32 cellular contexts compared by ENCODE assay signal in the genomic region with DNA sequence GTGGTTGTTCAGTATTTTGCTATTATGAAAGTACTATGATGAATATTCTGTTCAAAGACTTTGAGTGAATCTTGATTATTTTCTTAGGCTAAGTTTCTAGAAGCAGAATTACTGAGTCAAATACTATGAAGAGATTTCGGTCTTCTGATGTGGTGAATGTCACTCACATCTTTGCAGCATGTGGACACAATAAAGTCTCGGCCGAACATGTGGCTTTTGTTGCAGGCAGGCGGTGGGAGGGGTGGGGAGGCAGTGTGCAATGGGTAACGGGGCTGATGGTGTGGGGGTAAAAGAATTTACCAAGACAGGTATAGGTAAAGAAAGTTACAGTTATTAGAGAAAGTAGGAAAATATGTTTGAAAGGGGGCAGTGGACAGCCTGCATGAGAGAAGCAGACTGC.
"Had no signal": no experiment of that assay in that cellular context is flagged by ENCODE, and none has a peak within 500 bp of the region (broad histone marks: within the 10 kb centered on the region; RNA-seq: fewer than 3 reads in every experiment).

No MANE protein-coding gene starts in this region.

- H3K9me3 Mint-ChIP-seq: activated CD4-positive, alpha-beta memory T cell treated with anti-CD3 and anti-CD28 coated beads, Interleukin-2, amount 10 ng/mL, durations not matched to agents 7 days and 5 days; activated CD4-positive, alpha-beta T cell treated with anti-CD3 and anti-CD28 coated beads, Interleukin-2, amount 10 ng/mL, durations not matched to agents 7 days and 5 days; activated T-cell treated with anti-CD3 and anti-CD28 coated beads, Interleukin-2, amount 50 U/mL, for 24 hours; activated T-cell treated with anti-CD3 and anti-CD28 coated beads, Interleukin-2, amount 50 U/mL, for 72 hours; central memory CD8-positive, alpha-beta T cell; dendritic cell treated with granulocyte-macrophage colony-stimulating factor and Interleukin-4, amounts not matched to agents 40 ng/mL and 50 ng/mL, for 4 days; endodermal cell; T-helper 2 cell treated with Interferon-gamma antibody and Interleukin-4, amounts not matched to agents 5 μg/mL and 100 μg/mL, for 36 hours had no signal

- H3K27ac ChIP-seq: brain microvascular endothelial cell, coronary artery, dorsolateral prefrontal cortex, foreskin keratinocyte, gastrocnemius medialis, heart left ventricle had no signal

- H3K4me3 Mint-ChIP-seq: activated CD4-positive, alpha-beta memory T cell treated with anti-CD3 and anti-CD28 coated beads, Interleukin-2, amount 10 ng/mL, durations not matched to agents 7 days and 5 days; activated CD4-positive, alpha-beta T cell treated with anti-CD3 and anti-CD28 coated beads, Interleukin-2, amount 10 ng/mL, durations not matched to agents 7 days and 5 days; activated naive CD8-positive, alpha-beta T cell; activated T-cell treated with anti-CD3 and anti-CD28 coated beads, Interleukin-2, amount 50 U/mL, for 24 hours; activated T-cell treated with anti-CD3 and anti-CD28 coated beads, Interleukin-2, amount 50 U/mL, for 72 hours; central memory CD8-positive, alpha-beta T cell; dendritic cell treated with granulocyte-macrophage colony-stimulating factor and Interleukin-4, amounts not matched to agents 40 ng/mL and 50 ng/mL, for 4 days; endodermal cell; T-helper 17 cell; T-helper 2 cell treated with Interferon-gamma antibody and Interleukin-4, amounts not matched to agents 5 μg/mL and 100 μg/mL, for 36 hours had no signal

- ATAC-seq: activated T-cell treated with anti-CD3 and anti-CD28 coated beads, Interleukin-2, amount 50 U/mL, for 72 hours; esophagus mucosa; foreskin keratinocyte; gastrocnemius medialis; T-helper 17 cell had no signal

- H3K36me3 Mint-ChIP-seq: activated naive CD8-positive, alpha-beta T cell had no signal

- H3K4me1 ChIP-seq: foreskin keratinocyte, gastrocnemius medialis had no signal

- H3K4me1 Mint-ChIP-seq: activated CD4-positive, alpha-beta memory T cell treated with anti-CD3 and anti-CD28 coated beads, Interleukin-2, amount 10 ng/mL, durations not matched to agents 7 days and 5 days; activated CD4-positive, alpha-beta T cell treated with anti-CD3 and anti-CD28 coated beads, Interleukin-2, amount 10 ng/mL, durations not matched to agents 7 days and 5 days; central memory CD8-positive, alpha-beta T cell; endodermal cell had no signal

- H3K27me3 Mint-ChIP-seq: activated CD4-positive, alpha-beta T cell treated with anti-CD3 and anti-CD28 coated beads, Interleukin-2, amount 10 ng/mL, durations not matched to agents 7 days and 5 days had no signal

- H3K36me3 ChIP-seq: brain microvascular endothelial cell, gastrocnemius medialis, heart left ventricle had no signal

- DNase-seq: activated CD4-positive, alpha-beta memory T cell treated with anti-CD3 and anti-CD28 coated beads, Interleukin-2, amount 10 ng/mL, durations not matched to agents 7 days and 5 days; activated CD4-positive, alpha-beta T cell treated with anti-CD3 and anti-CD28 coated beads for 1 hour; activated CD4-positive, alpha-beta T cell treated with anti-CD3 and anti-CD28 coated beads for 4 hours; activated CD4-positive, alpha-beta T cell treated with anti-CD3 and anti-CD28 coated beads, Interleukin-2, amount 10 ng/mL, durations not matched to agents 7 days and 5 days; activated CD4-positive, alpha-beta T cell treated with anti-CD3 and anti-CD28 coated beads, Interleukin-2, amount 50 U/mL, for 4 hours; activated CD4-positive, CD25-positive, alpha-beta regulatory T cell; activated CD8-positive, alpha-beta memory T cell treated with anti-CD3 and anti-CD28 coated beads, Interleukin-2, amount 50 U/mL, for 48 hours; activated gamma-delta T cell; activated naive CD4-positive, alpha-beta T cell treated with anti-CD3 and anti-CD28 coated beads, Interleukin-2, amount 50 U/mL, for 16 hours; activated naive CD4-positive, alpha-beta T cell treated with Interleukin-2 at 50 U/mL for 16 hours; activated T-cell treated with anti-CD3 and anti-CD28 coated beads for 4 hours; activated T-cell treated with anti-CD3 and anti-CD28 coated beads, Interleukin-2, amount 50 U/mL, for 24 hours; activated T-cell treated with anti-CD3 and anti-CD28 coated beads, Interleukin-2, amount 50 U/mL, for 72 hours; amniotic stem cell; anterior cingulate cortex; brain microvascular endothelial cell; dorsolateral prefrontal cortex; effector memory CD4-positive, alpha-beta T cell; endodermal cell; foreskin keratinocyte; gastrocnemius medialis; glutamatergic neuron; heart left ventricle; T-helper 1 cell; T-helper 17 cell; T1000 had no signal

- H3K27me3 ChIP-seq: brain microvascular endothelial cell, gastrocnemius medialis, heart left ventricle had no signal

- H3K27ac Mint-ChIP-seq: activated CD4-positive, alpha-beta memory T cell treated with anti-CD3 and anti-CD28 coated beads, Interleukin-2, amount 10 ng/mL, durations not matched to agents 7 days and 5 days; activated CD4-positive, alpha-beta T cell treated with anti-CD3 and anti-CD28 coated beads, Interleukin-2, amount 10 ng/mL, durations not matched to agents 7 days and 5 days; activated naive CD8-positive, alpha-beta T cell; activated T-cell treated with anti-CD3 and anti-CD28 coated beads, Interleukin-2, amount 50 U/mL, for 24 hours; activated T-cell treated with anti-CD3 and anti-CD28 coated beads, Interleukin-2, amount 50 U/mL, for 72 hours; dendritic cell treated with granulocyte-macrophage colony-stimulating factor and Interleukin-4, amounts not matched to agents 40 ng/mL and 50 ng/mL, for 4 days; endodermal cell; T-helper 17 cell; T-helper 2 cell treated with Interferon-gamma antibody and Interleukin-4, amounts not matched to agents 5 μg/mL and 100 μg/mL, for 36 hours had no signal

- H3K4me3 ChIP-seq: coronary artery, dorsolateral prefrontal cortex, gastrocnemius medialis, heart left ventricle had no signal
